2 cellular contexts compared by ENCODE assay signal in genomic region chr17:16506188-16506587, GRCh38.
A peak's percentile ranks its signal among the peaks of the same experiment; 100 is the strongest.
TF ChIP-seq lines count a peak whose summit lies in the region.

No MANE protein-coding gene starts in this region.

TF ChIP-seq in IMR-90, 13 proteins besides CTCF, POLR2A, EP300 and RAD21:
- TF ChIP-seq RCOR1 (IDR thresholded peaks at IDR 0.05; ENCODE audit: insufficient replicate concordance, low read length) (no peak), MXI1 (IDR thresholded peaks at IDR 0.05; ENCODE audit: borderline replicate concordance, low read depth, low read length) (no peak), MAFK (IDR thresholded peaks at IDR 0.05; ENCODE audit: low read depth, low read length) (no peak), CEBPB (IDR thresholded peaks at IDR 0.05; ENCODE audit: low read depth, low read length) (no peak), FOS (IDR thresholded peaks at IDR 0.05; ENCODE audit: low read depth, low read length) (no peak), NFE2L2 (IDR thresholded peaks at IDR 0.05; ENCODE audit: low read depth, low read length) (no peak), CHD1 (IDR thresholded peaks at IDR 0.05; ENCODE audit: low read depth, low read length) (no peak), RFX5 (IDR thresholded peaks at IDR 0.05; ENCODE audit: low read depth, low read length) (no peak)
- TF ChIP-seq, protein P1, sequence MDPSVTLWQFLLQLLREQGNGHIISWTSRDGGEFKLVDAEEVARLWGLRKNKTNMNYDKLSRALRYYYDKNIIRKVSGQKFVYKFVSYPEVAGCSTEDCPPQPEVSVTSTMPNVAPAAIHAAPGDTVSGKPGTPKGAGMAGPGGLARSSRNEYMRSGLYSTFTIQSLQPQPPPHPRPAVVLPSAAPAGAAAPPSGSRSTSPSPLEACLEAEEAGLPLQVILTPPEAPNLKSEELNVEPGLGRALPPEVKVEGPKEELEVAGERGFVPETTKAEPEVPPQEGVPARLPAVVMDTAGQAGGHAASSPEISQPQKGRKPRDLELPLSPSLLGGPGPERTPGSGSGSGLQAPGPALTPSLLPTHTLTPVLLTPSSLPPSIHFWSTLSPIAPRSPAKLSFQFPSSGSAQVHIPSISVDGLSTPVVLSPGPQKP (IDR thresholded peaks at IDR 0.05; ENCODE audit: borderline replicate concordance, low read depth, low read length) = no peak
TF ChIP-seq in IMR-90: peak in this region for 0.

TF ChIP-seq in H1, 55 proteins besides CTCF, POLR2A, EP300 and RAD21:
- TF ChIP-seq YY1 (IDR thresholded peaks at IDR 0.05; ENCODE audit: low read depth, low read length) (peak; percentile 59; the same call in 1 of the 2 replicates), GTF2F1 (IDR thresholded peaks at IDR 0.05; ENCODE audit: borderline replicate concordance, low read depth, low read length) (no peak), JUND (IDR thresholded peaks at IDR 0.05; ENCODE audit: low read length) (no peak), HDAC2 (IDR thresholded peaks at IDR 0.05; ENCODE audit: borderline replicate concordance in 1 of 2, low read depth in 2 of 2, low read length in 2 of 2) (no peak), TEAD4 (IDR thresholded peaks at IDR 0.05; ENCODE audit: low read depth, low read length) (peak; percentile 60; the same call in 1 of the 2 replicates), CHD1 (IDR thresholded peaks at IDR 0.05; ENCODE audit: low read depth, low read length) (no peak), SIRT6 (IDR thresholded peaks at IDR 0.05; ENCODE audit: low read length) (no peak), SUZ12 (IDR thresholded peaks at IDR 0.05; ENCODE audit: low read length) (no peak), EGR1 (IDR thresholded peaks at IDR 0.05; ENCODE audit: borderline replicate concordance, low read depth, low read length) (no peak), BACH1 (IDR thresholded peaks at IDR 0.05; ENCODE audit: low read length) (no peak), RFX5 (IDR thresholded peaks at IDR 0.05; ENCODE audit: borderline replicate concordance, low read depth, low read length) (no peak)
TF ChIP-seq in H1: peak in this region for 2.
